ENCODE assay signal across 1 cellular context in the genomic region with DNA sequence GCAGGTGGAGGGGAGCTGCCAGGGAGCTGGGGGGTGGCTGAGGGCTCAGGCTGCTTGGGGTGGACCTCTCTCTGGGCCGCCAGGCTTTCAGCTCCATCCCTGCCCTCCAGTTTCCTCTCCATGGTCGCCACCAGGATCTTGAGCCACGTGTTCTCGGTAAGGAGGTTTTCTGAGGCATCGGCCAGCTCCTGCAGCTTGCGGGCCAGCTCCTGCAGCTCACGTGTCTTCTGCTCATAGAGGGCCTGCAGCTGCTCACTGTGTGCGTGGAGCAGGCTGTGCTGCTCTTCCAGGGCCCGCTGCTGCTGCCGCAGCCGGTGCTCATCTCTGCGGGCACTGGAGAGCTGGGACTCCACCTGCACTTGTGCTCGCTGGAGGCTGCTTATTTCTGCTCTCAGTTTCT.
TF ChIP-seq lines count a peak whose summit lies in the region.

No MANE protein-coding gene starts in this region.

TF ChIP-seq in HepG2, 621 proteins besides CTCF, POLR2A, EP300 and RAD21 (continued from another document):
- TF ChIP-seq, protein P1, sequence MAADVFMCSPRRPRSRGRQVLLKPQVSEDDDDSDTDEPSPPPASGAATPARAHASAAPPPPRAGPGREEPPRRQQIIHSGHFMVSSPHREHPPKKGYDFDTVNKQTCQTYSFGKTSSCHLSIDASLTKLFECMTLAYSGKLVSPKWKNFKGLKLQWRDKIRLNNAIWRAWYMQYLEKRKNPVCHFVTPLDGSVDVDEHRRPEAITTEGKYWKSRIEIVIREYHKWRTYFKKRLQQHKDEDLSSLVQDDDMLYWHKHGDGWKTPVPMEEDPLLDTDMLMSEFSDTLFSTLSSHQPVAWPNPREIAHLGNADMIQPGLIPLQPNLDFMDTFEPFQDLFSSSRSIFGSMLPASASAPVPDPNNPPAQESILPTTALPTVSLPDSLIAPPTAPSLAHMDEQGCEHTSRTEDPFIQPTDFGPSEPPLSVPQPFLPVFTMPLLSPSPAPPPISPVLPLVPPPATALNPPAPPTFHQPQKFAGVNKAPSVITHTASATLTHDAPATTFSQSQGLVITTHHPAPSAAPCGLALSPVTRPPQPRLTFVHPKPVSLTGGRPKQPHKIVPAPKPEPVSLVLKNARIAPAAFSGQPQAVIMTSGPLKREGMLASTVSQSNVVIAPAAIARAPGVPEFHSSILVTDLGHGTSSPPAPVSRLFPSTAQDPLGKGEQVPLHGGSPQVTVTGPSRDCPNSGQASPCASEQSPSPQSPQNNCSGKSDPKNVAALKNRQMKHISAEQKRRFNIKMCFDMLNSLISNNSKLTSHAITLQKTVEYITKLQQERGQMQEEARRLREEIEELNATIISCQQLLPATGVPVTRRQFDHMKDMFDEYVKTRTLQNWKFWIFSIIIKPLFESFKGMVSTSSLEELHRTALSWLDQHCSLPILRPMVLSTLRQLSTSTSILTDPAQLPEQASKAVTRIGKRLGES (CRISPR knock-in tag; IDR thresholded peaks at IDR 0.05; ENCODE audit: borderline replicate concordance), result no peak
- TF ChIP-seq RFX5 (IDR thresholded peaks at IDR 0.05; ENCODE audit: low read depth, low read length), result no peak
- no peak for TF ChIP-seq TFDP1 (CRISPR knock-in tag; IDR thresholded peaks at IDR 0.05; ENCODE audit: borderline replicate concordance)
- TF ChIP-seq ZNF691 (CRISPR knock-in tag; IDR thresholded peaks at IDR 0.05; ENCODE audit: borderline replicate concordance, low read depth), result no peak
- no peak for TF ChIP-seq ZMYM3 (CRISPR knock-in tag; IDR thresholded peaks at IDR 0.05)
- TF ChIP-seq PHF20 (CRISPR knock-in tag; IDR thresholded peaks at IDR 0.05), result no peak
- TF ChIP-seq ZNF768 (CRISPR knock-in tag; IDR thresholded peaks at IDR 0.05), result peak; percentile 45; the same call in 1 of the 2 replicates
- TF ChIP-seq, protein P2, sequence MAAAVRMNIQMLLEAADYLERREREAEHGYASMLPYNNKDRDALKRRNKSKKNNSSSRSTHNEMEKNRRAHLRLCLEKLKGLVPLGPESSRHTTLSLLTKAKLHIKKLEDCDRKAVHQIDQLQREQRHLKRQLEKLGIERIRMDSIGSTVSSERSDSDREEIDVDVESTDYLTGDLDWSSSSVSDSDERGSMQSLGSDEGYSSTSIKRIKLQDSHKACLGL (CRISPR knock-in tag; IDR thresholded peaks at IDR 0.05), result peak; percentile 28; the same call in 1 of the 2 replicates
- TF ChIP-seq MZF1 (CRISPR knock-in tag; IDR thresholded peaks at IDR 0.05; ENCODE audit: borderline replicate concordance), result no peak
- TF ChIP-seq HNRNPH1 (optimal IDR thresholded peaks at IDR 0.05; ENCODE audit: low read depth, low read length), result no peak
- TF ChIP-seq KLF6 (CRISPR knock-in tag; IDR thresholded peaks at IDR 0.05), result no peak
- 0 out of 2 replicates have a peak, but pooled peaks have one; percentile 42 for TF ChIP-seq NRL (CRISPR knock-in tag; IDR thresholded peaks at IDR 0.05; ENCODE audit: borderline replicate concordance)
- TF ChIP-seq SNAI1 (CRISPR knock-in tag; IDR thresholded peaks at IDR 0.05; ENCODE audit: borderline replicate concordance), result no peak
- peak; percentile 78 for TF ChIP-seq AGO2 (optimal IDR thresholded peaks at IDR 0.05; ENCODE audit: low read depth, low read length)
